ENCODE assay signal across 40 cellular contexts in the genomic region with DNA sequence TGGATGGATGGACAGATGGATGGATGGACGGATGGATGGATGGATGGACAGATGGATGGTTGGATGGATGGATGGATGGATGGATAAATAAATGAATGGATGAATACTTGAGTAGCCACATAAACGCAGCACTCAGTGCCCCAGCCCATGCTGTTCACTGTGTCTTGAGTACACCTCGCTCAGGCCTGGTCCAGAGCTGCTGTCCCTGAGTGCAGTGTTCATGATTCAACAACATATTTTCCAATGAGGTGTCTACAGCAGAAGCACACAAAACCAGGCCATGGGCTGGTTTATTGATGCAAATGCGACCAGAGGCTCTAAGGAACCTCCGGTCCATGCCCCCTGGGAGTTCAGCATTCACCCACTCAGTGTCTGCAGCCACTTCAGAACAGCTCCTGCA.
"Had no signal": no experiment of that assay in that cellular context is flagged by ENCODE, and none has a peak within 500 bp of the region (broad histone marks: within the 10 kb centered on the region; RNA-seq: fewer than 3 reads in every experiment).

No MANE protein-coding gene starts in this region.

- H3K9me3 Mint-ChIP-seq: activated naive CD8-positive, alpha-beta T cell treated with anti-CD3 and anti-CD28 coated beads for 36 hours; activated T-helper 2 cell treated with anti-CD3 and anti-CD28 coated beads, Interferon-gamma antibody, Interleukin-2, Interleukin-4, amounts not matched to agents 10 μg/mL and 5 μg/mL and 100 μg/mL, durations not matched to agents 14 hours and 24 hours and 36 hours; effector memory CD8-positive, alpha-beta T cell; immature natural killer cell; stimulated activated naive B cell treated with anti-CD40 and anti-IgM and Interleukin-4, amounts not matched to agents 10 μg/mL and 1 μg/mL and 100 μg/mL, for 72 hours had no signal

- FAIRE-seq: endothelial cell of umbilical vein, small intestine had no signal

- H3K4me1 Mint-ChIP-seq: activated CD8-positive, alpha-beta memory T cell treated with anti-CD3 and anti-CD28 coated beads, Interleukin-2, amount 10 ng/mL, durations not matched to agents 7 days and 5 days; activated naive CD8-positive, alpha-beta T cell treated with anti-CD3 and anti-CD28 coated beads for 36 hours; immature natural killer cell; mesothelial cell of epicardium; naive B cell; nephron progenitor cell; stimulated activated naive B cell treated with anti-CD40 and anti-IgM and Interleukin-4, amounts not matched to agents 10 μg/mL and 1 μg/mL and 100 μg/mL, for 72 hours; T-helper 17 cell had no signal

- H3K27me3 ChIP-seq: adrenal gland, body of pancreas, cardiac muscle cell, ovary, tibial nerve, vagina had no signal

- DNase-seq: activated CD4-positive, alpha-beta T cell treated with anti-CD3 and anti-CD28 coated beads for 48 hours; activated CD8-positive, alpha-beta memory T cell treated with anti-CD3 and anti-CD28 coated beads, Interleukin-2, amount 10 ng/mL, durations not matched to agents 7 days and 5 days; activated CD8-positive, alpha-beta T cell treated with anti-CD3 and anti-CD28 coated beads, Interleukin-2, amount 10 ng/mL, durations not matched to agents 7 days and 5 days; activated naive CD4-positive, alpha-beta T cell; activated naive CD8-positive, alpha-beta T cell treated with anti-CD3 and anti-CD28 coated beads for 36 hours; activated T-cell treated with anti-CD3 and anti-CD28 coated beads, Interleukin-2, amount 50 U/mL, for 48 hours; aorta; body of pancreas; cortex of kidney; effector memory CD8-positive, alpha-beta T cell; foreskin fibroblast; heart left ventricle; hypothalamus; immature natural killer cell; kidney glomerular epithelial cell; left ventricle myocardium superior; mammary epithelial cell; naive B cell; nephron progenitor cell; retina; sigmoid colon; small intestine; stimulated activated CD4-positive, alpha-beta T cell treated with anti-CD3 and anti-CD28 coated beads, Interleukin-4, amount 100 ng/mL, for 4 hours; stimulated activated CD8-positive, alpha-beta memory T cell treated with anti-CD3 and anti-CD28 coated beads, Interleukin-4, amount 100 ng/mL, for 48 hours; stimulated activated naive B cell treated with anti-CD40 and anti-IgM and Interleukin-4, amounts not matched to agents 10 μg/mL and 1 μg/mL and 100 μg/mL, for 72 hours; T-helper 17 cell; T1000; WERI-Rb-1 had no signal

- ATAC-seq: activated CD4-positive, CD25-positive, alpha-beta regulatory T cell treated with anti-CD3 and anti-CD28 coated beads, Interleukin-2, amount 50 U/mL, for 24 hours; activated CD8-positive, alpha-beta memory T cell treated with anti-CD3 and anti-CD28 coated beads, Interleukin-2, amount 10 ng/mL, durations not matched to agents 7 days and 5 days; activated CD8-positive, alpha-beta T cell treated with anti-CD3 and anti-CD28 coated beads, Interleukin-2, amount 10 ng/mL, durations not matched to agents 7 days and 5 days; body of pancreas; effector memory CD8-positive, alpha-beta T cell; heart left ventricle; left ventricle myocardium superior; stimulated activated naive B cell treated with anti-CD40 and anti-IgM and Interleukin-4, amounts not matched to agents 10 μg/mL and 1 μg/mL and 100 μg/mL, for 72 hours; T-helper 17 cell had no signal

- H3K9me3 ChIP-seq: adrenal gland, body of pancreas, heart left ventricle, ovary, prostate gland, sigmoid colon, suprapubic skin, vagina had no signal

- H3K27ac ChIP-seq: adrenal gland, body of pancreas, cardiac muscle cell, heart left ventricle, ovary, prostate gland, sigmoid colon, SK-N-MC, suprapubic skin, tibial nerve, vagina, WERI-Rb-1 had no signal

- H3K36me3 ChIP-seq: adrenal gland, cardiac muscle cell, heart left ventricle, ovary, prostate gland, sigmoid colon, suprapubic skin, tibial nerve, vagina, WERI-Rb-1 had no signal

- H3K36me3 Mint-ChIP-seq: activated CD8-positive, alpha-beta memory T cell treated with anti-CD3 and anti-CD28 coated beads, Interleukin-2, amount 10 ng/mL, durations not matched to agents 7 days and 5 days; activated naive CD8-positive, alpha-beta T cell treated with anti-CD3 and anti-CD28 coated beads for 36 hours; immature natural killer cell; mesothelial cell of epicardium; naive B cell; stimulated activated naive B cell treated with anti-CD40 and anti-IgM and Interleukin-4, amounts not matched to agents 10 μg/mL and 1 μg/mL and 100 μg/mL, for 72 hours had no signal

- H3K27me3 Mint-ChIP-seq: activated CD8-positive, alpha-beta memory T cell treated with anti-CD3 and anti-CD28 coated beads, Interleukin-2, amount 10 ng/mL, durations not matched to agents 7 days and 5 days; activated naive CD8-positive, alpha-beta T cell treated with anti-CD3 and anti-CD28 coated beads for 36 hours had no signal

- H3K27ac Mint-ChIP-seq: activated CD8-positive, alpha-beta memory T cell treated with anti-CD3 and anti-CD28 coated beads, Interleukin-2, amount 10 ng/mL, durations not matched to agents 7 days and 5 days; activated CD8-positive, alpha-beta T cell treated with anti-CD3 and anti-CD28 coated beads, Interleukin-2, amount 10 ng/mL, durations not matched to agents 7 days and 5 days; activated naive CD8-positive, alpha-beta T cell treated with anti-CD3 and anti-CD28 coated beads for 36 hours; activated T-helper 2 cell treated with anti-CD3 and anti-CD28 coated beads, Interferon-gamma antibody, Interleukin-2, Interleukin-4, amounts not matched to agents 10 μg/mL and 5 μg/mL and 100 μg/mL, durations not matched to agents 14 hours and 24 hours and 36 hours; effector memory CD8-positive, alpha-beta T cell; immature natural killer cell; mesothelial cell of epicardium; nephron progenitor cell; stimulated activated naive B cell treated with anti-CD40 and anti-IgM and Interleukin-4, amounts not matched to agents 10 μg/mL and 1 μg/mL and 100 μg/mL, for 72 hours; T-helper 17 cell had no signal

- H3K4me3 ChIP-seq: adrenal gland, body of pancreas, cardiac muscle cell, heart left ventricle, ovary, prostate gland, sigmoid colon, SK-N-MC, suprapubic skin, tibial nerve, vagina had no signal

- H3K4me1 ChIP-seq: adrenal gland, body of pancreas, heart left ventricle, prostate gland, sigmoid colon, suprapubic skin, tibial nerve, vagina had no signal

- H3K4me3 Mint-ChIP-seq: activated CD8-positive, alpha-beta memory T cell treated with anti-CD3 and anti-CD28 coated beads, Interleukin-2, amount 10 ng/mL, durations not matched to agents 7 days and 5 days; activated CD8-positive, alpha-beta T cell treated with anti-CD3 and anti-CD28 coated beads, Interleukin-2, amount 10 ng/mL, durations not matched to agents 7 days and 5 days; activated naive CD8-positive, alpha-beta T cell treated with anti-CD3 and anti-CD28 coated beads for 36 hours; effector memory CD8-positive, alpha-beta T cell; immature natural killer cell; mesothelial cell of epicardium; naive B cell; nephron progenitor cell; stimulated activated naive B cell treated with anti-CD40 and anti-IgM and Interleukin-4, amounts not matched to agents 10 μg/mL and 1 μg/mL and 100 μg/mL, for 72 hours; T-helper 17 cell had no signal
